ENCODE assay signal across 8 cellular contexts in genomic region chr18:7567487-7568425, GRCh38. TPM values are rescaled to one million over a fixed set of nuclear protein-coding genes. Genes with fewer than 3 reads are reported as not detected.
DNase-seq lines count a peak whose midpoint lies in the region; ATAC-seq and TF ChIP-seq lines count a peak whose summit lies in the region.

No MANE protein-coding gene starts in this region.

- H3K9ac ChIP-seq in BLaER1 treated with 17β-estradiol and CSF1 and Interleukin-3, amounts not matched to agents 10 nM and 100 nM, result peak overlapping the region; percentile 67 to 88 (median 79)
- peak overlapping the region; percentile 60 to 61 for H3K9ac ChIP-seq in duodenal mucosa (ENCODE audit: low read depth in 1 of 2, low read length in 2 of 2)

- WGBS in stomach, 5 donors, result 0 to 3% (median 1%) methylated on average over 62 to 107 of the region's 107 CpGs

- H3K27me3 ChIP-seq in BLaER1 treated with 17β-estradiol and CSF1 and Interleukin-3, amounts not matched to agents 10 nM and 100 nM, result peaks cover 50 to 75% (median 71%) of the 10 kb centered on the region in 11 experiments
- H3K27me3 ChIP-seq in duodenal mucosa (ENCODE audit: control insufficient read depth in 1 of 2, insufficient read depth in 2 of 2, low read length in 2 of 2), result peaks cover 9 to 15% of the 10 kb centered on the region in 2 donors
- peaks cover 0 to 18% (median 0%) of the 10 kb centered on the region in 3 donors for H3K27me3 ChIP-seq in stomach

- peak overlapping the region in 8 of 11 experiments; percentile 4 to 83 (median 46); a peak in 10 of 22 replicates for H3K27ac ChIP-seq in BLaER1 treated with 17β-estradiol and CSF1 and Interleukin-3, amounts not matched to agents 10 nM and 100 nM
- H3K27ac ChIP-seq in duodenal mucosa (ENCODE audit: low read depth, low read length) (peak overlapping the region; percentile 84), stomach (peak overlapping the region; percentile 92 to 99 (median 96))

- TF ChIP-seq CTCF in stomach (IDR thresholded peaks at IDR 0.05), result peak in 1 of 7 experiments; percentile 10

- peak; percentile 59 for DNase-seq in RPMI8226
- DNase-seq in left kidney (ENCODE audit: low read depth, low spot score), result peak; percentile 85
- DNase-seq in stomach, result peak; percentile 52

- ATAC-seq in GM19395 (IDR thresholded peaks at IDR 0.05; ENCODE audit: unreplicated experiment), result peak; percentile 24
- ATAC-seq in HG03280 (IDR thresholded peaks at IDR 0.05; ENCODE audit: unreplicated experiment), result no peak
- ATAC-seq in HG03520 (IDR thresholded peaks at IDR 0.05; ENCODE audit: unreplicated experiment), result no peak

- H3K36me3 ChIP-seq in BLaER1 treated with 17β-estradiol and CSF1 and Interleukin-3, amounts not matched to agents 10 nM and 100 nM, result no peaks in the 10 kb centered on the region
- H3K36me3 ChIP-seq in duodenal mucosa (ENCODE audit: control insufficient read depth in 1 of 2, insufficient read depth in 2 of 2, low read length in 2 of 2) (no peaks in the 10 kb centered on the region), stomach (no peaks in the 10 kb centered on the region)

- no peak for TF ChIP-seq POLR2A in stomach (IDR thresholded peaks at IDR 0.05)

- peaks cover 9 to 21% (median 17%) of the 10 kb centered on the region in 10 experiments for H3K4me1 ChIP-seq in BLaER1 treated with 17β-estradiol and CSF1 and Interleukin-3, amounts not matched to agents 10 nM and 100 nM
- H3K4me1 ChIP-seq in duodenal mucosa (ENCODE audit: control insufficient read depth in 1 of 2, insufficient read depth in 2 of 2, low read length in 2 of 2) (peaks cover 0 to 10% of the 10 kb centered on the region in 2 donors), stomach (peaks cover 0 to 37% (median 23%) of the 10 kb centered on the region in 4 donors)

- TF ChIP-seq EP300 in stomach (IDR thresholded peaks at IDR 0.05), result no peak

- peak overlapping the region; percentile 67 to 88 (median 78) for H3K4me3 ChIP-seq in BLaER1 treated with 17β-estradiol and CSF1 and Interleukin-3, amounts not matched to agents 10 nM and 100 nM
- H3K4me3 ChIP-seq in duodenal mucosa (ENCODE audit: low read depth in 1 of 2, low read length in 2 of 2) (peak overlapping the region; percentile 66 to 72), stomach (peak overlapping the region; percentile 87 to 95 (median 88))

- H3K4me2 ChIP-seq in BLaER1 treated with 17β-estradiol and CSF1 and Interleukin-3, amounts not matched to agents 10 nM and 100 nM, result peak overlapping the region; percentile 95 to 100 (median 99)

- peaks cover 0 to 22% (median 11%) of the 10 kb centered on the region in 11 experiments; a peak in 11 of 22 replicates for H4K20me1 ChIP-seq in BLaER1 treated with 17β-estradiol and CSF1 and Interleukin-3, amounts not matched to agents 10 nM and 100 nM

- intact Hi-C loops in stomach (cut with DNase I; ENCODE audit: low total_unique reads), result loop anchor here (5.0 kb wide), 1 partner anchor 295 kb away; no protein-coding TSS in a partner anchor

- no peaks in the 10 kb centered on the region for H3K9me3 ChIP-seq in BLaER1 treated with 17β-estradiol and CSF1 and Interleukin-3, amounts not matched to agents 10 nM and 100 nM (replicated peaks in 1 of 11)
- H3K9me3 ChIP-seq in duodenal mucosa (ENCODE audit: control insufficient read depth in 1 of 2, low read length in 2 of 2) (no peaks in the 10 kb centered on the region), stomach (no peaks in the 10 kb centered on the region)

RNA-seq across cellular contexts. Expression of gene PTPRM, which starts 0.6 kb away (rescaled TPM):
- 100 to 1,000 TPM in 3 of 5 donors, 10 to 100 TPM in 2; 55.8 to 246 (median 116) TPM for total RNA-seq in stomach
- polyA plus RNA-seq in stomach, result 10 to 100 TPM in 1 of 3 donors, 1 to 10 TPM in 2; 7.5 to 24.4 (median 9.5) TPM

Comparison
In these comparisons a context has a peak if more than half of its experiments do, and no peak if none do; other contexts are left out.
1. H3K27ac ChIP-seq: peak in every context shown above with its lines; median percentile 96 in stomach; 84 in duodenal mucosa; 46 in BLaER1 treated with 17β-estradiol and CSF1 and Interleukin-3, amounts not matched to agents 10 nM and 100 nM.